ENCODE assay signal across 22 cellular contexts in genomic region chr22:47259990-47260389, GRCh38.
DNase-seq lines count a peak whose midpoint lies in the region; FAIRE-seq and TF ChIP-seq lines count a peak whose summit lies in the region.
"Had no signal": no experiment of that assay in that cellular context is flagged by ENCODE, and none has a peak within 500 bp of the region (broad histone marks: within the 10 kb centered on the region; RNA-seq: fewer than 3 reads in every experiment).

No MANE protein-coding gene starts in this region.

- no peak for TF ChIP-seq CTCF in esophagus muscularis mucosa (IDR thresholded peaks at IDR 0.05)

- H3K36me3 ChIP-seq in esophagus muscularis mucosa = no peaks in the 10 kb centered on the region
- H3K36me3 ChIP-seq: esophagus squamous epithelium, HAP-1, right atrium auricular region, transverse colon had no signal

- intact Hi-C loops in esophagus muscularis mucosa (cut with DNase I) = no loop called here

- no peak for FAIRE-seq in urothelium cell line (lab: Jason Lieb, UNC)
- FAIRE-seq: frontal cortex had no signal

- in situ Hi-C loops in SK-MEL-5 (cut with HindIII; ENCODE audit: low pct_unique_long_range_greater_than_20kb, low sequenced_read_pairs) = no loop called here

- no peak overlapping the region for H3K4me3 ChIP-seq in esophagus muscularis mucosa
- H3K4me3 ChIP-seq: esophagus squamous epithelium, HAP-1, right atrium auricular region, transverse colon had no signal

- no peak for TF ChIP-seq POLR2A in esophagus muscularis mucosa (IDR thresholded peaks at IDR 0.05; ENCODE audit: low read depth)

- 87% methylated on average over 5 of the region's 5 CpGs for WGBS in esophagus muscularis mucosa

- peak; percentile 13 for DNase-seq in activated effector memory CD4-positive, alpha-beta T cell treated with anti-CD3 and anti-CD28 coated beads, Interleukin-2, amount 50 U/mL, for 16 hours
- DNase-seq in activated effector memory CD4-positive, alpha-beta T cell treated with Interleukin-2 at 50 U/mL for 16 hours = no peak
- peak; percentile 20 for DNase-seq in NAMALWA (ENCODE audit: low spot score)
- DNase-seq in SK-MEL-5 (ENCODE audit: low read depth, low spot score) = peak; percentile 24
- peak; percentile 38 for DNase-seq in urothelium cell line (ENCODE audit: low spot score)
- DNase-seq in midbrain (lab: John Stamatoyannopoulos, UW) = no peak
- DNase-seq in esophagus muscularis mucosa (ENCODE audit: extremely low spot score) = no peak
- DNase-seq in NCI-H1436 treated with DMSO at 0.1 percent for 48 hours (lab: John Stamatoyannopoulos, UW) = no peak
- DNase-seq: activated CD4-positive, alpha-beta T cell treated with anti-CD3 and anti-CD28 coated beads, Interleukin-2, amount 10 ng/mL, durations not matched to agents 24 days and 14 days; activated naive CD4-positive, alpha-beta T cell treated with Interleukin-2 at 50 U/mL for 16 hours; activated T-cell treated with anti-CD3 and anti-CD28 coated beads, Interleukin-2, amount 50 U/mL, for 4 hours; esophagus squamous epithelium; kidney glomerular epithelial cell; NCI-H1436; NCI-H524 treated with DMSO at 0.1 percent for 48 hours; stimulated activated CD4-positive, alpha-beta T cell treated with anti-CD3 and anti-CD28 coated beads, Interleukin-2, amount 100 ng/mL, for 48 hours; SW 1271; T-helper 9 cell; transverse colon had no signal

- H3K27me3 ChIP-seq in esophagus muscularis mucosa = peaks cover 0 to 28% (median 0%) of the 10 kb centered on the region in 4 donors
- H3K27me3 ChIP-seq: right atrium auricular region, transverse colon had no signal

- no peak overlapping the region for H3K27ac ChIP-seq in esophagus muscularis mucosa (replicated peaks in 1 of 4)
- H3K27ac ChIP-seq: esophagus squamous epithelium, right atrium auricular region, transverse colon had no signal

- no peaks in the 10 kb centered on the region for H3K4me1 ChIP-seq in esophagus muscularis mucosa
- H3K4me1 ChIP-seq: esophagus squamous epithelium, HAP-1, right atrium auricular region, transverse colon had no signal

- no peaks in the 10 kb centered on the region for H3K9me3 ChIP-seq in esophagus muscularis mucosa
- H3K9me3 ChIP-seq: esophagus squamous epithelium, HAP-1, right atrium auricular region, transverse colon had no signal

- TF ChIP-seq EP300 in esophagus muscularis mucosa (IDR thresholded peaks at IDR 0.05) = no peak

Comparison
In these comparisons a context has a peak if more than half of its experiments do, and no peak if none do; other contexts are left out.
1. DNase-seq: peak in activated effector memory CD4-positive, alpha-beta T cell treated with anti-CD3 and anti-CD28 coated beads, Interleukin-2, amount 50 U/mL, for 16 hours (single experiment), NAMALWA (single experiment), SK-MEL-5 (single experiment) and urothelium cell line (single experiment); none in activated effector memory CD4-positive, alpha-beta T cell treated with Interleukin-2 at 50 U/mL for 16 hours (single experiment), midbrain (single experiment), esophagus muscularis mucosa (single experiment) and NCI-H1436 treated with DMSO at 0.1 percent for 48 hours (single experiment).